8 cellular contexts compared by ENCODE assay signal in genomic region chr14:63852817-63853730, GRCh38. TPM values are rescaled to one million over a fixed set of nuclear protein-coding genes. Genes with fewer than 3 reads are reported as not detected.
DNase-seq lines count a peak whose midpoint lies in the region; ATAC-seq and TF ChIP-seq lines count a peak whose summit lies in the region.

TSS of gene SYNE2 (plus strand) at chr14:63853004. CDS start at chr14:63909149, 56,145 bp downstream.

- peak within 1 kb of the TSS; percentile 79 for H3K27ac Mint-ChIP-seq in WTC11

- peak within 1 kb of the TSS; percentile 31 for H3K27ac ChIP-seq in caudate nucleus (ENCODE audit: low read depth, low read length)

- DNase-seq in NCI-H1417 (lab: John Stamatoyannopoulos, UW) (peak; percentile 79 to 86 (median 80)), NCI-H1417 treated with DMSO at 0.1 percent for 48 hours (lab: John Stamatoyannopoulos, UW) (no peak), NCI-H1694 treated with DMSO at 0.1 percent for 48 hours (lab: John Stamatoyannopoulos, UW) (peak; percentile 71), WTC11 (ENCODE audit: low spot score) (peak; percentile 89), caudate nucleus (lab: John Stamatoyannopoulos, UW) (peak in 34 of 61 donors; percentile 2 to 53 (median 20)), islet precursor cell (peak; percentile 90)
- DNase-seq in stimulated activated CD4-positive, alpha-beta T cell treated with anti-CD3 and anti-CD28 coated beads, Interleukin-15, amount 100 ng/mL, for 1 hour (ENCODE audit: low read depth in 1 of 2, low spot score in 1 of 2) = peak; percentile 66 to 78

- no peaks in the 10 kb centered on the region for H3K9me3 Mint-ChIP-seq in WTC11

- peaks cover 20% of the 10 kb centered on the region for H3K27me3 Mint-ChIP-seq in WTC11 (ENCODE audit: low read depth)

- H3K4me3 Mint-ChIP-seq in WTC11 = peak within 1 kb of the TSS; percentile 92

- no peak for TF ChIP-seq CTCF in WTC11 (IDR thresholded peaks at IDR 0.05)

- no peaks in the 10 kb centered on the region for H3K36me3 Mint-ChIP-seq in WTC11

- POLR2A ChIA-PET in WTC11 (lab: Charles Lee) = interaction anchor here (0.7 to 1.4 kb wide), 2 partner anchors 38 to 144 kb away, joined by 3 to 4 read pairs; no protein-coding TSS in a partner anchor

- CTCF ChIA-PET in WTC11 (lab: Charles Lee) = interaction anchor here (1.4 to 1.6 kb wide), 2 partner anchors 38 to 98 kb away, joined by 3 read pairs; no protein-coding TSS in a partner anchor

- peak; percentile 89 for ATAC-seq in HG02759 (IDR thresholded peaks at IDR 0.05; ENCODE audit: unreplicated experiment)
- peak; percentile 92 for ATAC-seq in WTC11

- peaks cover 29% of the 10 kb centered on the region for H3K4me1 Mint-ChIP-seq in WTC11

TF ChIP-seq in WTC11, 78 proteins besides CTCF, POLR2A, EP300 and RAD21 (continues in another document):
- TF ChIP-seq PRRX2 (CRISPR knock-in tag; IDR thresholded peaks at IDR 0.05) (no peak), SP1 (CRISPR knock-in tag; conservative IDR thresholded peaks at IDR 0.05) (peak; percentile 84), ZNF423 (CRISPR knock-in tag; IDR thresholded peaks at IDR 0.05) (peak; percentile 51; the same call in 1 of the 2 replicates), NFE2L1 (CRISPR knock-in tag; IDR thresholded peaks at IDR 0.05) (no peak), FOXJ3 (CRISPR knock-in tag; IDR thresholded peaks at IDR 0.05; ENCODE audit: borderline replicate concordance) (no peak), ETV6 (CRISPR knock-in tag; IDR thresholded peaks at IDR 0.05) (peak; percentile 24; the same call in 1 of the 2 replicates), KAT7 (CRISPR knock-in tag; IDR thresholded peaks at IDR 0.05; ENCODE audit: borderline replicate concordance) (0 out of 2 replicates have a peak, but pooled peaks have one; percentile 25), FOXP4 (CRISPR knock-in tag; IDR thresholded peaks at IDR 0.05) (no peak), ZNF263 (CRISPR knock-in tag; IDR thresholded peaks at IDR 0.05; ENCODE audit: low read depth) (no peak), USF2 (CRISPR knock-in tag; IDR thresholded peaks at IDR 0.05) (no peak), STAT6 (CRISPR knock-in tag; conservative IDR thresholded peaks at IDR 0.05; ENCODE audit: low read depth) (no peak), NFYB (CRISPR knock-in tag; conservative IDR thresholded peaks at IDR 0.05; ENCODE audit: low read depth) (no peak), MXD4 (CRISPR knock-in tag; IDR thresholded peaks at IDR 0.05; ENCODE audit: borderline replicate concordance) (no peak), FOXP1 (CRISPR knock-in tag; IDR thresholded peaks at IDR 0.05; ENCODE audit: borderline replicate concordance) (peak; percentile 28; the same call in 1 of the 2 replicates), ZNF671 (CRISPR knock-in tag; IDR thresholded peaks at IDR 0.05) (no peak), IRF1 (CRISPR knock-in tag; IDR thresholded peaks at IDR 0.05) (no peak), ZNF416 (CRISPR knock-in tag; IDR thresholded peaks at IDR 0.05) (no peak), RELA (CRISPR knock-in tag; IDR thresholded peaks at IDR 0.05; ENCODE audit: borderline replicate concordance) (no peak), E2F4 (CRISPR knock-in tag; IDR thresholded peaks at IDR 0.05; ENCODE audit: borderline replicate concordance, low read depth) (no peak), USF1 (CRISPR knock-in tag; IDR thresholded peaks at IDR 0.05) (no peak)

RNA-seq across cellular contexts. Expression of gene SYNE2, which starts in this region (rescaled TPM):
- 69.8 to 71.1 TPM (median 70.5 TPM) in 3 replicates for total RNA-seq in WTC11 (2021)
